ENCODE assay signal across 20 cellular contexts in the genomic region with DNA sequence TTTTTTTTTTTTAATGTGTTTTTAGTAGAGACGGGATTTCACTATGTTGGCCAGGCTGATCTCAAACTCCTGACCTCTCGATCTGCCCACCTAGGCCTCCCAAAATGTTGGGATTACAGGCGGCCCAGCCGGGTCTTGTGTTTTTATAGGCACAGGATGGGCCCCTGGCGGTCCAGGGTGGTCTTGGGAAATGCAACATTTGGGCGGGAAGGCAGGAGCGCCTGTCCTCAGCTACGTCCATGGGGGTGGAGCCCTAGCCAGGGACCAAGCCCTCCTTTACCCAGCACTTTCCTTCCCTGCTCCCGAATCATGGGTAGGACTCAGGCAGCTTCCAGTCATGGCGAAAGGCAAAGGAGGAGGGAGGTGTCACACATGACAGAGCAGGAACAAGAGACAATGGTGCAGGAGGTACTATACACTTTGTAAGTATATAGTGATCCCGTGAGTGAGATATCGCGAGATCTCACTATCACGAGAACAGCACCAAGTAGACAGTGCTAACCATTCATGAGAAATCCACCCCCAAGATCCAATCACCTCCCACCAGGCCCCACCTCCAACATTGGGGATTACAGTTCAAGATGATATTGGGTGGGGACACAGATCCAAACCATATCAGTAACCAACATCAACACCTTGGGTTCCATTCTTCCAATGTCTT.
DNase-seq lines count a peak whose midpoint lies in the region; ATAC-seq, FAIRE-seq and TF ChIP-seq lines count a peak whose summit lies in the region.
"Had no signal": no experiment of that assay in that cellular context is flagged by ENCODE, and none has a peak within 500 bp of the region (broad histone marks: within the 10 kb centered on the region; RNA-seq: fewer than 3 reads in every experiment).

No MANE protein-coding gene starts in this region.

- H3K4ac ChIP-seq in H1 (replicated peaks; ENCODE audit: insufficient read length, low read depth, low read length), result no peak overlapping the region

- H2AFZ ChIP-seq in H1 (ENCODE audit: low read length) (no peak overlapping the region), osteoblast (ENCODE audit: low read length) (no peak overlapping the region)
- H2AFZ ChIP-seq: GM23248 had no signal

- H4K20me1 ChIP-seq in H1 (replicated peaks in 1 of 2; ENCODE audit: control insufficient read depth in 1 of 2, insufficient read depth in 2 of 2, low read length in 2 of 2), result no peaks in the 10 kb centered on the region
- no peaks in the 10 kb centered on the region for H4K20me1 ChIP-seq in osteoblast (ENCODE audit: insufficient read depth, low read length)
- H4K20me1 ChIP-seq: BLaER1 had no signal

- no peaks in the 10 kb centered on the region for H3K9me3 ChIP-seq in H1 (ENCODE audit: insufficient read depth in 2 of 2, low read depth in 1 of 2, low read length in 1 of 2)
- H3K9me3 ChIP-seq in osteoblast (ENCODE audit: low read depth, low read length), result no peaks in the 10 kb centered on the region
- H3K9me3 ChIP-seq: BLaER1 had no signal

- H3K27me3 ChIP-seq in H1 (replicated peaks in 1 of 4; ENCODE audit: control insufficient read depth in 3 of 4, extremely low read depth in 1 of 4, insufficient read depth in 3 of 4, low read length in 3 of 4) (no peaks in the 10 kb centered on the region), osteoblast (ENCODE audit: insufficient read depth, low read length) (no peaks in the 10 kb centered on the region)
- H3K27me3 ChIP-seq: BLaER1 had no signal

- H4K8ac ChIP-seq in H1 (ENCODE audit: extremely low read depth, insufficient read depth, low read length), result 0 out of 2 replicates have a peak overlapping the region, but pooled peaks have one; percentile 45

- no peak overlapping the region for H4K5ac ChIP-seq in H1 (ENCODE audit: insufficient read length, low read depth, low read length)

- no peaks in the 10 kb centered on the region for H3K9me3 Mint-ChIP-seq in activated CD4-positive, alpha-beta T cell treated with anti-CD3 and anti-CD28 coated beads, Interleukin-2, amount 10 ng/mL, durations not matched to agents 24 days and 14 days
- H3K9me3 Mint-ChIP-seq: HFFc6 had no signal

- no peaks in the 10 kb centered on the region for H3K79me2 ChIP-seq in H1 (ENCODE audit: control insufficient read depth in 1 of 2, insufficient read depth in 2 of 2, low read length in 2 of 2)
- no peaks in the 10 kb centered on the region for H3K79me2 ChIP-seq in osteoblast (ENCODE audit: insufficient read depth, low read length)

- no peak overlapping the region for H3K18ac ChIP-seq in H1 (ENCODE audit: extremely low read depth, low read length)

- H3K4me1 ChIP-seq in H1 (replicated peaks in 1 of 4; ENCODE audit: control insufficient read depth in 3 of 4, insufficient read depth in 4 of 4, low read length in 3 of 4) (no peaks in the 10 kb centered on the region), osteoblast (ENCODE audit: insufficient read depth, low read length) (no peaks in the 10 kb centered on the region)
- H3K4me1 ChIP-seq: BLaER1 had no signal

- H3K9ac ChIP-seq in H1 (replicated peaks in 1 of 4; ENCODE audit: extremely low read depth in 1 of 4, low read depth in 3 of 4, low read length in 3 of 4), result no peak overlapping the region
- H3K9ac ChIP-seq: BLaER1, GM23248 had no signal

- no peaks in the 10 kb centered on the region for H3K79me1 ChIP-seq in H1 (ENCODE audit: low read depth, low read length)

- POLR2A ChIA-PET in H1 (lab: Charles Lee; ENCODE audit: partially characterized antibody), result no interaction called here

- H3K4me3 Mint-ChIP-seq in activated CD4-positive, alpha-beta T cell treated with anti-CD3 and anti-CD28 coated beads, Interleukin-2, amount 10 ng/mL, durations not matched to agents 24 days and 14 days, result no peak overlapping the region
- H3K4me3 Mint-ChIP-seq: CD14-positive monocyte; CD4-positive, alpha-beta memory T cell; HFFc6 had no signal

- ATAC-seq in GM18517 (IDR thresholded peaks at IDR 0.05; ENCODE audit: unreplicated experiment), result no peak
- ATAC-seq: HCT116 had no signal

- no peak for TF ChIP-seq POLR2A in H1 (IDR thresholded peaks at IDR 0.05; ENCODE audit: control extremely low read depth in 1 of 2, low read depth in 2 of 2, low read length in 2 of 2)

- intact Hi-C loops in activated CD4-positive, alpha-beta T cell treated with anti-CD3 and anti-CD28 coated beads, Interleukin-2, amount 10 ng/mL, durations not matched to agents 24 days and 14 days (cut with micrococcal nuclease), result no loop called here

- no peak overlapping the region for H2BK15ac ChIP-seq in H1 (ENCODE audit: low read length)

- H3K4me3 ChIP-seq in H1 (ENCODE audit: extremely low read depth in 1 of 4, insufficient read depth in 2 of 4, low read depth in 3 of 4, low read length in 4 of 4) (no peak overlapping the region), osteoblast (ENCODE audit: insufficient read depth, low read length) (no peak overlapping the region)
- H3K4me3 ChIP-seq: BLaER1, GM23248 had no signal

- CTCF ChIA-PET in H1 (lab: Charles Lee; ENCODE audit: partially characterized antibody), result no interaction called here

- no peak overlapping the region for H2BK20ac ChIP-seq in H1 (ENCODE audit: low read length)

- DNase-seq in activated CD4-positive, alpha-beta T cell treated with anti-CD3 and anti-CD28 coated beads, Interleukin-2, amount 10 ng/mL, durations not matched to agents 24 days and 14 days, result peak; percentile 34
- DNase-seq in activated CD4-positive, alpha-beta T cell treated with anti-CD3 and anti-CD28 coated beads, Interleukin-2, amount 50 U/mL, for 4 hours, result no peak
- DNase-seq in H1 (ENCODE audit: low read depth in 1 of 2, low spot score in 2 of 2), result no peak
- DNase-seq in osteoblast (ENCODE audit: insufficient read length, low spot score, missing footprints), result peak; percentile 46
- DNase-seq in NCI-H2227 treated with DMSO at 0.1 percent for 48 hours (lab: John Stamatoyannopoulos, UW), result no peak
- no peak for DNase-seq in NCI-H2196 (lab: John Stamatoyannopoulos, UW; ENCODE audit: unreplicated experiment)
- DNase-seq: Calu3; CD4-positive, alpha-beta memory T cell; DMS79 treated with DMSO at 0.1 percent for 48 hours; GF-D8; GM23248; HFFc6; IMR-90 had no signal

- H2BK120ac ChIP-seq in H1 (replicated peaks; ENCODE audit: low read depth, low read length), result no peak overlapping the region

- H3K27me3 Mint-ChIP-seq in activated CD4-positive, alpha-beta T cell treated with anti-CD3 and anti-CD28 coated beads, Interleukin-2, amount 10 ng/mL, durations not matched to agents 24 days and 14 days, result no peaks in the 10 kb centered on the region

- no peaks in the 10 kb centered on the region for H3K36me3 Mint-ChIP-seq in activated CD4-positive, alpha-beta T cell treated with anti-CD3 and anti-CD28 coated beads, Interleukin-2, amount 10 ng/mL, durations not matched to agents 24 days and 14 days (ENCODE audit: low read depth)
- H3K36me3 Mint-ChIP-seq: CD14-positive monocyte; CD4-positive, alpha-beta memory T cell had no signal

- H3K27ac ChIP-seq in H1 (ENCODE audit: low read depth, low read length) (no peak overlapping the region), osteoblast (ENCODE audit: low read depth, low read length) (no peak overlapping the region)
- H3K27ac ChIP-seq: 22Rv1, BLaER1, GM23248 had no signal

- no peak for TF ChIP-seq CTCF in H1 (IDR thresholded peaks at IDR 0.05; ENCODE audit: control extremely low read depth in 1 of 3, insufficient read depth in 1 of 3, low read depth in 1 of 3, low read length in 3 of 3)
- no peak for TF ChIP-seq CTCF in osteoblast (IDR thresholded peaks at IDR 0.05; ENCODE audit: extremely low read depth, low read depth, low read length)

- H3K23me2 ChIP-seq in H1 (ENCODE audit: low read depth, low read length), result no peaks in the 10 kb centered on the region

- H3K4me1 Mint-ChIP-seq in activated CD4-positive, alpha-beta T cell treated with anti-CD3 and anti-CD28 coated beads, Interleukin-2, amount 10 ng/mL, durations not matched to agents 24 days and 14 days, result no peaks in the 10 kb centered on the region
- H3K4me1 Mint-ChIP-seq: CD14-positive monocyte; CD4-positive, alpha-beta memory T cell had no signal

- WGBS in H1 (ENCODE audit: extremely low coverage in 1 of 2, insufficient coverage in 1 of 2, insufficient read length in 1 of 2, insufficient replicate concordance in 2 of 2, low coverage in 1 of 2, low lambda C conversion rate in 2 of 2, missing lambda C conversion rate in 1 of 2), 2 experiments, result 94% methylated on average over 12 of the region's 14 CpGs; no CpG with 5 or more reads in 1 of the 2 experiments

- no peak overlapping the region for H3K14ac ChIP-seq in H1 (ENCODE audit: insufficient read length)

- TF ChIP-seq RAD21 in H1 (IDR thresholded peaks at IDR 0.05 in 1 of 2, conservative IDR thresholded peaks at IDR 0.05 in 1 of 2; ENCODE audit: low read depth in 2 of 2, low read length in 2 of 2), result no peak

- H2AK5ac ChIP-seq in H1 (ENCODE audit: low read depth, low read length), result no peak overlapping the region

- no peak for TF ChIP-seq EP300 in H1 (IDR thresholded peaks at IDR 0.05; ENCODE audit: borderline replicate concordance in 1 of 2, low read depth in 2 of 2, low read length in 2 of 2)

- no peak overlapping the region for H3K4me2 ChIP-seq in H1 (ENCODE audit: insufficient read depth in 1 of 2, low read depth in 2 of 2, low read length in 2 of 2)
- no peak overlapping the region for H3K4me2 ChIP-seq in osteoblast (ENCODE audit: insufficient read depth, low read length)
- H3K4me2 ChIP-seq: BLaER1 had no signal

- H3K56ac ChIP-seq in H1 (replicated peaks; ENCODE audit: insufficient read length, low read depth, low read length), result peak overlapping the region; percentile 30

- H3K36me3 ChIP-seq in H1 (ENCODE audit: control insufficient read depth in 2 of 4, insufficient read depth in 4 of 4, low read length in 3 of 4) (no peaks in the 10 kb centered on the region), osteoblast (ENCODE audit: insufficient read depth, low read length) (no peaks in the 10 kb centered on the region)
- H3K36me3 ChIP-seq: BLaER1 had no signal

- H3K23ac ChIP-seq in H1 (ENCODE audit: insufficient read length), result no peak overlapping the region

- no peak overlapping the region for H2BK5ac ChIP-seq in H1 (ENCODE audit: low read depth, low read length)

- H2BK12ac ChIP-seq in H1 (ENCODE audit: low read depth, low read length), result no peak overlapping the region

- no peak overlapping the region for H3K27ac Mint-ChIP-seq in activated CD4-positive, alpha-beta T cell treated with anti-CD3 and anti-CD28 coated beads, Interleukin-2, amount 10 ng/mL, durations not matched to agents 24 days and 14 days
- H3K27ac Mint-ChIP-seq: CD14-positive monocyte; CD4-positive, alpha-beta memory T cell; HFFc6 had no signal

- no peak for FAIRE-seq in H1 (lab: Jason Lieb, UNC)
- FAIRE-seq: H54, HTR-8/SVneo had no signal

- H4K91ac ChIP-seq in H1 (replicated peaks; ENCODE audit: insufficient read length, low read length), result peak overlapping the region; percentile 74

TF ChIP-seq in H1, 55 proteins besides CTCF, POLR2A, EP300 and RAD21 (continues in another document):
- TF ChIP-seq, protein P1, sequence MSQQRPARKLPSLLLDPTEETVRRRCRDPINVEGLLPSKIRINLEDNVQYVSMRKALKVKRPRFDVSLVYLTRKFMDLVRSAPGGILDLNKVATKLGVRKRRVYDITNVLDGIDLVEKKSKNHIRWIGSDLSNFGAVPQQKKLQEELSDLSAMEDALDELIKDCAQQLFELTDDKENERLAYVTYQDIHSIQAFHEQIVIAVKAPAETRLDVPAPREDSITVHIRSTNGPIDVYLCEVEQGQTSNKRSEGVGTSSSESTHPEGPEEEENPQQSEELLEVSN (IDR thresholded peaks at IDR 0.05), result peak; percentile 56; the same call in 1 of the 2 replicates

Comparison
In these comparisons a context has a peak if more than half of its experiments do, and no peak if none do; other contexts are left out.
1. DNase-seq: peak in activated CD4-positive, alpha-beta T cell treated with anti-CD3 and anti-CD28 coated beads, Interleukin-2, amount 10 ng/mL, durations not matched to agents 24 days and 14 days (single experiment) and osteoblast (single experiment); none in activated CD4-positive, alpha-beta T cell treated with anti-CD3 and anti-CD28 coated beads, Interleukin-2, amount 50 U/mL, for 4 hours (0 of 2), H1 (0 of 2), NCI-H2227 treated with DMSO at 0.1 percent for 48 hours (single experiment) and NCI-H2196 (single experiment).